Comparison of ENCODE assay signal across 23 cellular contexts in genomic region chr3:190926619-190927018, GRCh38.
"Had no signal": no experiment of that assay in that cellular context is flagged by ENCODE, and none has a peak within 500 bp of the region (broad histone marks: within the 10 kb centered on the region; RNA-seq: fewer than 3 reads in every experiment).

No MANE protein-coding gene starts in this region.

- H3K27me3 ChIP-seq: dorsolateral prefrontal cortex, gastrocnemius medialis, ovary, sigmoid colon, suprapubic skin, transverse colon had no signal

- FAIRE-seq: colon, keratinocyte had no signal

- H3K27ac ChIP-seq: dorsolateral prefrontal cortex, epithelial cell of prostate, gastrocnemius medialis, lower lobe of right lung, ovary, psoas muscle, sigmoid colon, suprapubic skin, transverse colon had no signal

- H3K4me3 ChIP-seq: dorsolateral prefrontal cortex, gastrocnemius medialis, lower lobe of right lung, ovary, psoas muscle, sigmoid colon, suprapubic skin, transverse colon had no signal

- H3K36me3 ChIP-seq: gastrocnemius medialis, lower lobe of right lung, ovary, sigmoid colon, suprapubic skin, transverse colon had no signal

- H3K4me1 ChIP-seq: gastrocnemius medialis, lower lobe of right lung, psoas muscle, sigmoid colon, suprapubic skin, transverse colon had no signal

- H3K9me3 ChIP-seq: gastrocnemius medialis, lower lobe of right lung, ovary, psoas muscle, sigmoid colon, suprapubic skin, transverse colon had no signal

- DNase-seq: dorsolateral prefrontal cortex; effector CD4-positive, alpha-beta T cell; endodermal cell; foreskin fibroblast; gastrocnemius medialis; head of caudate nucleus; left ventricle myocardium superior; lower lobe of right lung; natural killer cell; occipital lobe; ovary; posterior cingulate gyrus; psoas muscle; right cardiac atrium; sigmoid colon; stimulated activated CD4-positive, alpha-beta T cell treated with anti-CD3 and anti-CD28 coated beads, Interleukin-4, amount 100 ng/mL, for 4 hours; stimulated activated naive CD4-positive, alpha-beta T cell; stimulated activated naive CD8-positive, alpha-beta T cell treated with anti-CD3 and anti-CD28 coated beads, Interleukin-15, amount 100 ng/mL, for 72 hours; transverse colon had no signal
